10 cellular contexts compared by ENCODE assay signal in genomic region chr21:45950740-45951515, GRCh38. TPM values are rescaled to one million over a fixed set of nuclear protein-coding genes. Genes with fewer than 3 reads are reported as not detected.
A peak's percentile ranks its signal among the peaks of the same experiment; 100 is the strongest.
DNase-seq lines count a peak whose midpoint lies in the region; ATAC-seq and TF ChIP-seq lines count a peak whose summit lies in the region.
"Had no signal": no experiment of that assay in that cellular context is flagged by ENCODE, and none has a peak within 500 bp of the region (broad histone marks: within the 10 kb centered on the region; RNA-seq: fewer than 3 reads in every experiment).

No MANE protein-coding gene starts in this region.

- no peaks in the 10 kb centered on the region for H3K36me3 ChIP-seq in fibroblast of lung (ENCODE audit: control insufficient read depth, insufficient read depth, low read length)
- H3K36me3 ChIP-seq in psoas muscle (ENCODE audit: insufficient read depth in 1 of 2, low read depth in 1 of 2), result no peaks in the 10 kb centered on the region
- H3K36me3 ChIP-seq in spleen, result no peaks in the 10 kb centered on the region

- whole genome bisulfite sequencing in psoas muscle, 3 donors, result 18 to 20% (median 18%) methylated on average over 19 to 21 of the region's 21 CpGs
- WGBS in spleen, 5 donors, result 38 to 56% (median 48%) methylated on average over 21 of the region's 21 CpGs

- H3K4me3 ChIP-seq in fibroblast of lung (replicated peaks in 1 of 4; ENCODE audit: control extremely low read depth in 1 of 4, insufficient read depth in 1 of 4, low read depth in 3 of 4, low read length in 4 of 4) (no peak overlapping the region), psoas muscle (no peak overlapping the region), spleen (no peak overlapping the region)

- TF ChIP-seq CTCF in fibroblast of lung (conservative IDR thresholded peaks at IDR 0.05 in 1 of 2, IDR thresholded peaks at IDR 0.05 in 1 of 2; ENCODE audit: low read depth in 1 of 2, low read length in 2 of 2), result no peak
- TF ChIP-seq CTCF in psoas muscle (IDR thresholded peaks at IDR 0.05), result no peak
- no peak for TF ChIP-seq CTCF in spleen (IDR thresholded peaks at IDR 0.05 in 8 of 11, conservative IDR thresholded peaks at IDR 0.05 in 3 of 11)

- DNase-seq in DMS 273 (lab: John Stamatoyannopoulos, UW; ENCODE audit: unreplicated experiment), result peak; percentile 96
- peak; percentile 6 for DNase-seq in NCI-H510A treated with DMSO at 0.1 percent for 48 hours (lab: John Stamatoyannopoulos, UW)
- DNase-seq in fibroblast of lung (ENCODE audit: low read depth in 2 of 2), result peak; percentile 53 to 64
- peak; percentile 51 to 76 for DNase-seq in psoas muscle
- no peak for DNase-seq in pons (ENCODE audit: low spot score)
- DNase-seq in spleen, result no peak
- no peak for DNase-seq in NCI-H446 treated with DMSO at 0.1 percent for 48 hours (lab: John Stamatoyannopoulos, UW)
- DNase-seq: activated effector memory CD4-positive, alpha-beta T cell treated with Interleukin-2 at 50 U/mL for 16 hours; OCI-M1 had no signal

- ATAC-seq in psoas muscle (peak in 3 of 4 donors; percentile 61 to 73 (median 61)), HG03469 (IDR thresholded peaks at IDR 0.05; ENCODE audit: unreplicated experiment) (no peak)

- intact Hi-C loops in psoas muscle (cut with DNase I) (no loop called here), spleen (cut with DNase I; ENCODE audit: low total_unique reads) (no loop called here)

- H3K27ac ChIP-seq in fibroblast of lung (ENCODE audit: insufficient read depth, low read length), result no peak overlapping the region
- H3K27ac ChIP-seq in psoas muscle, result no peak overlapping the region
- no peak overlapping the region for H3K27ac ChIP-seq in spleen

- H3K9me3 ChIP-seq in fibroblast of lung (ENCODE audit: control insufficient read depth, insufficient read depth, low read depth, low read length) (no peaks in the 10 kb centered on the region), psoas muscle (no peaks in the 10 kb centered on the region), spleen (no peaks in the 10 kb centered on the region)

- no peaks in the 10 kb centered on the region for H3K79me2 ChIP-seq in fibroblast of lung (ENCODE audit: control insufficient read depth, insufficient read depth, low read length)

- H3K27me3 ChIP-seq in fibroblast of lung (ENCODE audit: control insufficient read depth, insufficient read depth, low read length), result peaks cover 15% of the 10 kb centered on the region
- peaks cover 0 to 54% (median 19%) of the 10 kb centered on the region in 3 donors for H3K27me3 ChIP-seq in psoas muscle (ENCODE audit: insufficient read depth in 3 of 3, low read length in 2 of 3)
- H3K27me3 ChIP-seq in spleen (replicated peaks in 1 of 7), result peaks cover 0 to 26% (median 4%) of the 10 kb centered on the region in 7 donors

- peak overlapping the region; percentile 20 for H3K4me2 ChIP-seq in fibroblast of lung (ENCODE audit: extremely low read depth, insufficient read depth, low read length)

- H3K9ac ChIP-seq in fibroblast of lung (ENCODE audit: insufficient read depth, low read length), result no peak overlapping the region

- no peak for TF ChIP-seq POLR2A in spleen (IDR thresholded peaks at IDR 0.05)

- H4K20me1 ChIP-seq in fibroblast of lung (ENCODE audit: control insufficient read depth, extremely low read depth, insufficient read depth, low read length), result no peaks in the 10 kb centered on the region

- peaks cover 9% of the 10 kb centered on the region for H3K4me1 ChIP-seq in fibroblast of lung (ENCODE audit: control insufficient read depth, extremely low read depth, insufficient read depth, low read length)
- no peaks in the 10 kb centered on the region for H3K4me1 ChIP-seq in psoas muscle
- peaks cover 0 to 3% (median 0%) of the 10 kb centered on the region in 6 donors for H3K4me1 ChIP-seq in spleen

- H2AFZ ChIP-seq in fibroblast of lung (ENCODE audit: low read length), result peak overlapping the region; percentile 6

RNA-seq across cellular contexts. Expression of gene COL6A1, which starts 30.6 kb away (rescaled TPM):
- total RNA-seq in fibroblast of lung, result 623 and 645 TPM in 2 replicates
- polyA plus RNA-seq in fibroblast of lung, result 621 and 1,137 TPM in 2 replicates
- 1,146 and 2,228 TPM in 2 replicates for polyA plus RNA-seq in fibroblast of lung (2012)
- polyA minus RNA-seq in fibroblast of lung (ENCODE audit: low replicate concordance), result 1,147 and 1,843 TPM in 2 replicates
- total RNA-seq in psoas muscle, result 10 to 100 TPM; 36.1 to 83.0 (median 61.9) TPM
- polyA plus RNA-seq in psoas muscle, result 10 to 100 TPM; 29.4 to 32.1 (median 30.4) TPM
- 100 to 1,000 TPM in 6 of 7 donors, 10 to 100 TPM in 1; 76.5 to 190 (median 139) TPM for total RNA-seq in spleen
- polyA plus RNA-seq in spleen, result 100 to 1,000 TPM in 2 of 3 donors, 10 to 100 TPM in 1; 85.7 to 152 (median 119) TPM

Comparison
In these comparisons a context has a peak if more than half of its experiments do, and no peak if none do; other contexts are left out.
1. DNase-seq: peak in DMS 273 (single experiment), NCI-H510A treated with DMSO at 0.1 percent for 48 hours (single experiment), fibroblast of lung (2 of 2) and psoas muscle (2 of 2); none in pons (single experiment), spleen (single experiment) and NCI-H446 treated with DMSO at 0.1 percent for 48 hours (single experiment).